13 cellular contexts compared by ENCODE assay signal in the genomic region with DNA sequence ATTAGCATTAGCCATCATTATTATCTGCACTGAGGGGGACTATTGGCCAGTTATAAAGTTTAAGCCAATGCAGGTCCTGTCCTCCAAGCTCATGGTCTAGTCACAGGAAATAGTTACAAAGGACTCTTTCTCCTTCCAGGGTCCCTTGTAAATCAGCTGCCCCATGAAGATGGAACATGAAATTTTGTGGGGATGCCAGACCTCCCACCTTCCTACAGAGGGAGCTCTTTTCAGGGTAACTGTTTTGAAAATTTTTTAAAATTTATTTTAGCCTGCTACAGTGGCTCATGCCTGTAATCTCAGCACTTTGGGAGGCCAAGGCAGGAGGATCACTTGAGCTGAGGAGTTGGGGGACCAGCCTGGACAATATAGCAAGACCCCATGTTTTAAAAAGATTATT.
DNase-seq lines count a peak whose midpoint lies in the region; ATAC-seq and TF ChIP-seq lines count a peak whose summit lies in the region.
"Had no signal": no experiment of that assay in that cellular context is flagged by ENCODE, and none has a peak within 500 bp of the region (broad histone marks: within the 10 kb centered on the region; RNA-seq: fewer than 3 reads in every experiment).

No MANE protein-coding gene starts in this region.

- intact Hi-C loops in Panc1 (cut with micrococcal nuclease; ENCODE audit: unreplicated experiment) = no loop called here

- H3K4me3 ChIP-seq in Panc1 (ENCODE audit: low read depth in 2 of 2, low read length in 2 of 2) (no peak overlapping the region), fibroblast of mammary gland (ENCODE audit: control insufficient read depth, low read depth, low read length) (no peak overlapping the region)

- H3K9me3 ChIP-seq in Panc1 (ENCODE audit: control insufficient read depth, insufficient read depth, low read depth, low read length) = no peaks in the 10 kb centered on the region

- no peaks in the 10 kb centered on the region for H3K36me3 ChIP-seq in Panc1 (ENCODE audit: control insufficient read depth, insufficient read depth, low read length)

- no peak overlapping the region for H3K27ac ChIP-seq in 22Rv1
- H3K27ac ChIP-seq in Panc1 (ENCODE audit: low read length) = no peak overlapping the region

- DNase-seq in GM13977 (ENCODE audit: low spot score) = no peak
- no peak for DNase-seq in Panc1 (ENCODE audit: low read depth, low spot score)
- no peak for DNase-seq in fibroblast of mammary gland (ENCODE audit: low read depth)
- DNase-seq in central memory CD4-positive, alpha-beta T cell = no peak
- no peak for DNase-seq in NCI-H2227 (lab: John Stamatoyannopoulos, UW; ENCODE audit: unreplicated experiment)
- DNase-seq: activated T-cell treated with anti-CD3 and anti-CD28 coated beads, Interleukin-2, amount 50 U/mL, for 48 hours; GDM1; naive B cell; NCI-H2171 treated with DMSO at 0.1 percent for 48 hours had no signal

- TF ChIP-seq CTCF in 22Rv1 (IDR thresholded peaks at IDR 0.05) = peak; percentile 57
- peak; percentile 20 for TF ChIP-seq CTCF in GM13977 (IDR thresholded peaks at IDR 0.05; ENCODE audit: extremely low read depth, insufficient read depth, missing control alignments)
- TF ChIP-seq CTCF in Panc1 (IDR thresholded peaks at IDR 0.05) = peak; percentile 55
- peak; percentile 44 for TF ChIP-seq CTCF in fibroblast of mammary gland (conservative IDR thresholded peaks at IDR 0.05; ENCODE audit: control insufficient read depth, insufficient read depth, low read depth, low read length)

- in situ Hi-C loops in GM13977 (cut with MboI; ENCODE audit: low pct_unique_long_range_greater_than_20kb, low sequenced_read_pairs, unreplicated experiment) = no loop called here
- in situ Hi-C loops in Panc1 (cut with HindIII; ENCODE audit: low pct_unique_long_range_greater_than_20kb, low sequenced_read_pairs) = no loop called here

- CTCF ChIA-PET in Panc1 (lab: Charles Lee) = interaction anchor here (0.7 kb wide), 1 partner anchor 7 kb away, joined by 3 read pairs; no protein-coding TSS in a partner anchor

- H3K27me3 ChIP-seq in Panc1 (ENCODE audit: control insufficient read depth, insufficient read depth, low read length) = no peaks in the 10 kb centered on the region

- no peak for ATAC-seq in Panc1
- no peak for ATAC-seq in HG03565 (IDR thresholded peaks at IDR 0.05; ENCODE audit: unreplicated experiment)
- ATAC-seq in GM18511 (IDR thresholded peaks at IDR 0.05; ENCODE audit: unreplicated experiment) = no peak
- ATAC-seq: esophagus mucosa had no signal

- BruUV-seq in Panc1 (replicated peaks; lab: Mats Ljungman, UMichigan) = no TSS peak

- POLR2A ChIA-PET in Panc1 (lab: Charles Lee) = no interaction called here

- no peaks in the 10 kb centered on the region for H3K4me1 ChIP-seq in Panc1 (ENCODE audit: control insufficient read depth, insufficient read depth, low read length)
